Comparison of ENCODE assay signal across 1 cellular context in the genomic region with DNA sequence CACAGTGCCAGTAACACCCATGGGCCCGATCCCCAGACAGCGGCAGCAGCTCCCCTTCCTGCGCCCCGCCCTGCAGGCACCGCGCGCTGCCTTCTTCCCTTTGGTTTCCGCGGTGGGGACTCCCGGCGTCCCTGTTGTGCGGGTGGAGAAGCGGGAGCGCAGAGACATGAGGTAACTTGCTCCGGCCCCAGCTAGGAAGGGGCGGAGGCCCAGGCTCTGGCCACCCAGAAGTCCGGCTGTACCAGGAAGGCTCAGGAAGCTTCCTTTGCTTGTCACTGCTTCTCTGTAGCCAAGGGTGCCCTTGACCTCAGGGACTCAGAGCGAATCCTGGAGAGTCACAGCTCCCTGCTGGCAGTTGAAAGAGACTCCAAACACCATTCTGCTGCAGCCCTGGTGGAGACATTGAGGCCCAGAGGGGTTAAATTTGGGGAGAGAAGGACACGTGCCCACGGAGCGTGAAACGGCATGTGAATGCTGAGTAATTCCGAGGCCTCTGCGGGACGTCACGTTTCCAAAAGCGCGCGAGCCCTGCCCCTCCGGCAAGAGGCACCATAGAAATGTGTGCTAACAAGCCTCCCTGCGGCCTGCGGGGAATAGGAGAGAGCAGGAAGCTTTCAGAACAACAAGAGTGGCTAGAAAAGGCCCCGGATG.
TF ChIP-seq lines count a peak whose summit lies in the region.

No MANE protein-coding gene starts in this region.

TF ChIP-seq in SK-N-SH, 30 proteins besides CTCF, POLR2A, EP300 and RAD21 (continued from another document):
- TF ChIP-seq, protein P1, sequence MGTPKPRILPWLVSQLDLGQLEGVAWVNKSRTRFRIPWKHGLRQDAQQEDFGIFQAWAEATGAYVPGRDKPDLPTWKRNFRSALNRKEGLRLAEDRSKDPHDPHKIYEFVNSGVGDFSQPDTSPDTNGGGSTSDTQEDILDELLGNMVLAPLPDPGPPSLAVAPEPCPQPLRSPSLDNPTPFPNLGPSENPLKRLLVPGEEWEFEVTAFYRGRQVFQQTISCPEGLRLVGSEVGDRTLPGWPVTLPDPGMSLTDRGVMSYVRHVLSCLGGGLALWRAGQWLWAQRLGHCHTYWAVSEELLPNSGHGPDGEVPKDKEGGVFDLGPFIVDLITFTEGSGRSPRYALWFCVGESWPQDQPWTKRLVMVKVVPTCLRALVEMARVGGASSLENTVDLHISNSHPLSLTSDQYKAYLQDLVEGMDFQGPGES (IDR thresholded peaks at IDR 0.05; ENCODE audit: low read depth, low read length): no peak
- TF ChIP-seq POLR2AphosphoS5 (IDR thresholded peaks at IDR 0.05; ENCODE audit: low read depth, low read length) (no peak), FOXJ3 (CRISPR knock-in tag; IDR thresholded peaks at IDR 0.05) (no peak), ELF1 (IDR thresholded peaks at IDR 0.05) (no peak), RFX5 (IDR thresholded peaks at IDR 0.05; ENCODE audit: low read length) (no peak)
- TF ChIP-seq, protein P2, sequence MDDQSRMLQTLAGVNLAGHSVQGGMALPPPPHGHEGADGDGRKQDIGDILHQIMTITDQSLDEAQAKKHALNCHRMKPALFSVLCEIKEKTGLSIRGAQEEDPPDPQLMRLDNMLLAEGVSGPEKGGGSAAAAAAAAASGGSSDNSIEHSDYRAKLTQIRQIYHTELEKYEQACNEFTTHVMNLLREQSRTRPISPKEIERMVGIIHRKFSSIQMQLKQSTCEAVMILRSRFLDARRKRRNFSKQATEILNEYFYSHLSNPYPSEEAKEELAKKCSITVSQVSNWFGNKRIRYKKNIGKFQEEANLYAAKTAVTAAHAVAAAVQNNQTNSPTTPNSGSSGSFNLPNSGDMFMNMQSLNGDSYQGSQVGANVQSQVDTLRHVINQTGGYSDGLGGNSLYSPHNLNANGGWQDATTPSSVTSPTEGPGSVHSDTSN (IDR thresholded peaks at IDR 0.05): no peak
